In the genomic region with DNA sequence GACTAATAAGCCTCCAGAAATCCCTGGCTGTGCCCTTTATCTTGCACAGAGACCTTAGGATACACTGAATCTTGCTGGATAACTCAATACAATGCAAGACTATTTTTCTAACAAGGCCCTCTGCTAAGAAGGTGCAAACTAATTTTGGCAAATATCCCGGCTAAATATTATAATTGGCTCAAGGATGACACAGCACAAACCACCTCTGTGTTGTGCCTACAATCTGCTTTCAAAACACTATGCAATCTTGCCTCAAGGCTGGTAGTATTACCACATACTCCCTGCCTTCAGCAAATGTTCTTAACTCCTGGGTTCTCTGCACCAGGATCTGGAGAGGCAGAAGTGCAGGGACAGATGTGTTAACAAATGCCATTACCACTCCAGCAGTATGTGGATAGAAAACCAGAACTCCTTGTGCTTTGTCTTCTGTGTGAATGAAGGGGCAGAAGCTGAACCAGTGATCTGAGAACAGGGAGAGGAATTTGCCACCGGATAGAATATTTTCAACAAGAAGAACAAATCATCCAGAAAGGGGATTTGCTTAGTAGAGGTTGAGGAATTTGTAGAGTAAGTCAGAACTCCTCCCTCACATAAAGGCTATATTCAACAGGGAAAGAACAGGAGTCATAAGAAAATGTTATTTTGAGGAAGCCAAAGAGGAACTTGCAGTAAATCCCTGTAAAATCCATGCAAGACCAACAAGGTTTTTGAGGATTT, we compare ENCODE assay signal across 9 cellular contexts.
DNase-seq lines count a peak whose midpoint lies in the region; ATAC-seq and TF ChIP-seq lines count a peak whose summit lies in the region.
"Had no signal": no experiment of that assay in that cellular context is flagged by ENCODE, and none has a peak within 500 bp of the region (broad histone marks: within the 10 kb centered on the region; RNA-seq: fewer than 3 reads in every experiment).

No MANE protein-coding gene starts in this region.

- WGBS in testis, 2 donors: 33 to 55% methylated on average over 2 of the region's 2 CpGs

- peak; percentile 13 for DNase-seq in KBM-7
- peak; percentile 53 for DNase-seq in astrocyte of the spinal cord (ENCODE audit: low read depth, low spot score)
- peak; percentile 87 for DNase-seq in iris pigment epithelial cell (ENCODE audit: low read depth)
- peak; percentile 19 for DNase-seq in testis
- DNase-seq in stimulated activated CD4-positive, alpha-beta T cell treated with anti-CD3 and anti-CD28 coated beads, Interleukin-4, amount 100 ng/mL, for 1 hour: no peak
- DNase-seq: NCI-H2029, transverse colon had no signal

- H3K9me3 ChIP-seq in testis: no peaks in the 10 kb centered on the region
- H3K9me3 ChIP-seq: transverse colon had no signal

- peaks cover 31% of the 10 kb centered on the region for H3K4me1 ChIP-seq in testis
- H3K4me1 ChIP-seq: transverse colon had no signal

- no peak overlapping the region for H3K4me3 ChIP-seq in astrocyte of the spinal cord (ENCODE audit: low read depth, low read length)
- H3K4me3 ChIP-seq in testis: no peak overlapping the region
- H3K4me3 ChIP-seq: transverse colon had no signal

- no peaks in the 10 kb centered on the region for H3K36me3 ChIP-seq in testis (ENCODE audit: low read depth, missing control alignments)
- H3K36me3 ChIP-seq: transverse colon had no signal

- TF ChIP-seq CTCF in astrocyte of the spinal cord (IDR thresholded peaks at IDR 0.05; ENCODE audit: low read depth, low read length) (no peak), testis (IDR thresholded peaks at IDR 0.05) (no peak)

- no peaks in the 10 kb centered on the region for H3K27me3 ChIP-seq in testis
- H3K27me3 ChIP-seq: transverse colon had no signal

- ATAC-seq in HG03460 (IDR thresholded peaks at IDR 0.05; ENCODE audit: unreplicated experiment) (no peak), GM18517 (IDR thresholded peaks at IDR 0.05; ENCODE audit: unreplicated experiment) (no peak)

- intact Hi-C loops in testis (cut with DNase I; ENCODE audit: low total_unique reads): no loop called here

- in situ Hi-C loops in KBM-7 (cut with MboI; ENCODE audit: low pct_unique_long_range_greater_than_20kb, low sequenced_read_pairs): no loop called here
- in situ Hi-C loops in astrocyte of the spinal cord (cut with HindIII; ENCODE audit: low sequenced_read_pairs): no loop called here

- peak overlapping the region in 1 of 2 donors; percentile 70 for H3K27ac ChIP-seq in testis

- no peak for TF ChIP-seq POLR2A in testis (IDR thresholded peaks at IDR 0.05)
